Comparison of ENCODE assay signal across 1 cellular context in genomic region chr1:68496680-68497357, GRCh38.
TF ChIP-seq lines count a peak whose summit lies in the region.

TSS of gene DEPDC1 (minus strand) at chr1:68497082. CDS start at chr1:68496999, 83 bp downstream.

TF ChIP-seq in Ishikawa, 13 proteins besides CTCF, POLR2A, EP300 and RAD21 (continued from another document):
- no peak for TF ChIP-seq REST (IDR thresholded peaks at IDR 0.05; ENCODE audit: low read depth)
